In the genomic region with DNA sequence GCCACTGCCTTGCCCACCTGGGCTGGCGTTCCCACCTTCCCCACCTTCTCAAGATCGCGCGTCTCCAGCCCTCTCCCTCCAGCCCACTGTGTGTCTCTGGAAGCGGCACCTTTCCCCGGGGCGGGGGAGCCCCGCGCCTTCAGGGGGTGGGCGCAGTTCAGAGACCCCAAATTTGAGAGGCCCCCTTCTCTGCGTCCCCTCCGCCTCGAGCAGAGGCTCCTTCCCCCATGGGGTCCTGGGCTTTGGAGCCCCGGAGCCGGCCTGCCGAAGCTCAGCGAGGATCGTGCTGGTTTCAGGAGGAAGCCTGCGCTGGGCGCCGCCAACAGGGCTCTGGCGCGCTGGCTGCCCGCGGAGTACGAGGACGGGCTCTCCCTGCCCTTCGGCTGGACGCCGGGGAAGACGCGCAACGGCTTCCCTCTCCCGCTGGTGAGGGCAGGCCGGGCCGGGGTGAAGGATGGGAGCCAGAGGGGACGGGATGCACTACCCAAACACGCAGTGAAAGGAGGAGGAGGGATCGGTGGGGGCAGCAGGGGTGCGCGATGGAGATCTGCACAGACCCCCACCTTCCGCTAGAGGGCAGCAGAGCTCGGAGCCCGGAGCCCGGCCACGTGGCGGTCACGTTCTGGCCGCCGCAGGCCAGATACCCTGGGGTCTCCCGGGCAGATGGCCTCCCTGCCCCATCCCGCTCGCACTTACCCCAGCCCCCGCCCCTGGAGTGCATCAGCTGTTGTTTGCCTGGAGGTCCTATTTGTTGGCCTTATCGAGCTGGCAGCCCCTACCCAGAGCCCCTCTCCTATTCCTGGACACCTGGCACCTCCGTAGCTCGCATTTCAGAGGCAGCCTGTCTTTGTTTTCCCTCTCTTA, we compare ENCODE assay signal across 8 cellular contexts. TPM values are rescaled to one million over a fixed set of nuclear protein-coding genes. Genes with fewer than 3 reads are reported as not detected.
DNase-seq lines count a peak whose midpoint lies in the region; ATAC-seq, FAIRE-seq and TF ChIP-seq lines count a peak whose summit lies in the region.

No MANE protein-coding gene starts in this region.

- no peaks in the 10 kb centered on the region for H4K20me1 ChIP-seq in GM23248 (ENCODE audit: insufficient read depth)

- H3K36me3 ChIP-seq in CD4-positive, CD25-positive, alpha-beta regulatory T cell (ENCODE audit: control insufficient read depth, insufficient read depth, low read length) = no peaks in the 10 kb centered on the region
- H3K36me3 ChIP-seq in GM23248 (ENCODE audit: low read depth) (no peaks in the 10 kb centered on the region), bronchial epithelial cell (ENCODE audit: control insufficient read depth, insufficient read depth, low read length) (no peaks in the 10 kb centered on the region)

- no peaks in the 10 kb centered on the region for H3K9me3 ChIP-seq in CD4-positive, CD25-positive, alpha-beta regulatory T cell (ENCODE audit: control insufficient read depth in 2 of 2, low read length in 2 of 2)
- H3K9me3 ChIP-seq in GM23248 (ENCODE audit: low read depth) = no peaks in the 10 kb centered on the region

- H3K36me3 Mint-ChIP-seq in CD4-positive, CD25-positive, alpha-beta regulatory T cell = no peaks in the 10 kb centered on the region
- H3K36me3 Mint-ChIP-seq in WTC11 = peaks cover 5% of the 10 kb centered on the region

- no peaks in the 10 kb centered on the region for H3K79me2 ChIP-seq in GM23248 (ENCODE audit: insufficient read depth)

- H3K9ac ChIP-seq in GM23248 = peak overlapping the region; percentile 49

- H3K4me3 ChIP-seq in CD4-positive, CD25-positive, alpha-beta regulatory T cell (ENCODE audit: low read depth, low read length) = no peak overlapping the region
- H3K4me3 ChIP-seq in GM23248 = peak overlapping the region; percentile 73
- H3K4me3 ChIP-seq in bronchial epithelial cell (ENCODE audit: low read depth, low read length) = peak overlapping the region; percentile 31

- peaks cover 0 to 14% (median 3%) of the 10 kb centered on the region in 4 donors for H3K4me1 Mint-ChIP-seq in CD4-positive, CD25-positive, alpha-beta regulatory T cell
- H3K4me1 Mint-ChIP-seq in WTC11 = peaks cover 11% of the 10 kb centered on the region

- H3K27me3 ChIP-seq in CD4-positive, CD25-positive, alpha-beta regulatory T cell (ENCODE audit: control insufficient read depth, insufficient read depth, low read length) = no peaks in the 10 kb centered on the region
- peaks cover 27% of the 10 kb centered on the region for H3K27me3 ChIP-seq in GM23248 (replicated peaks; ENCODE audit: insufficient read depth)
- H3K27me3 ChIP-seq in bronchial epithelial cell (ENCODE audit: control insufficient read depth, insufficient read depth, low read length) = peaks cover 25% of the 10 kb centered on the region

- H3K4me1 ChIP-seq in CD4-positive, CD25-positive, alpha-beta regulatory T cell (ENCODE audit: control insufficient read depth, insufficient read depth, low read length, poor library complexity, severe bottlenecking) = peaks cover 7% of the 10 kb centered on the region
- H3K4me1 ChIP-seq in GM23248 (ENCODE audit: insufficient read depth) = no peaks in the 10 kb centered on the region

- no peak overlapping the region for H3K27ac ChIP-seq in CD4-positive, CD25-positive, alpha-beta regulatory T cell (ENCODE audit: insufficient read depth, low read length, poor library complexity, severe bottlenecking)
- no peak overlapping the region for H3K27ac ChIP-seq in GM23248

- peak overlapping the region; percentile 79 for H2AFZ ChIP-seq in GM23248

- WGBS in GM23248 (ENCODE audit: low coverage in 1 of 2, low lambda C conversion rate in 2 of 2, missing lambda C conversion rate in 2 of 2), 2 experiments = 7% methylated on average over 34 to 54 of the region's 57 CpGs

- H3K4me2 ChIP-seq in GM23248 (ENCODE audit: unreplicated experiment) = peak overlapping the region; percentile 84

- peak overlapping the region; percentile 41 to 89 (median 80) for H3K4me3 Mint-ChIP-seq in CD4-positive, CD25-positive, alpha-beta regulatory T cell
- H3K4me3 Mint-ChIP-seq in WTC11 = peak overlapping the region; percentile 56

- in situ Hi-C loops in GM23248 (cut with MboI) = no loop called here

- peak; percentile 98 for TF ChIP-seq CTCF in WTC11 (IDR thresholded peaks at IDR 0.05)
- peak; percentile 94 for TF ChIP-seq CTCF in bronchial epithelial cell (IDR thresholded peaks at IDR 0.05; ENCODE audit: insufficient read depth, low read length, severe bottlenecking)

- H3F3A ChIP-seq in GM23248 (ENCODE audit: insufficient read depth) = no peaks in the 10 kb centered on the region

- peak; percentile 87 to 89 for ATAC-seq in CD4-positive, CD25-positive, alpha-beta regulatory T cell (ENCODE audit: low read depth in 2 of 2)
- ATAC-seq in WTC11 (peak; percentile 84), HG03469 (IDR thresholded peaks at IDR 0.05; ENCODE audit: unreplicated experiment) (no peak)

- H3K27ac Mint-ChIP-seq in CD4-positive, CD25-positive, alpha-beta regulatory T cell = no peak overlapping the region
- no peak overlapping the region for H3K27ac Mint-ChIP-seq in WTC11

- POLR2A ChIA-PET in WTC11 (lab: Charles Lee) = interaction anchor here (0.6 kb wide), 1 partner anchor 434 kb away, joined by 4 read pairs; no protein-coding TSS in a partner anchor

- FAIRE-seq in bronchial epithelial cell (lab: Jason Lieb, UNC) = no peak

- CTCF ChIA-PET in WTC11 (lab: Charles Lee) = interaction anchor here (0.6 to 2.0 kb wide), 35 partner anchors 10 to 1383 kb away, joined by 3 to 31 read pairs (median 5); a partner anchor contains a TSS

- H3K9me3 Mint-ChIP-seq in CD4-positive, CD25-positive, alpha-beta regulatory T cell = no peaks in the 10 kb centered on the region
- H3K9me3 Mint-ChIP-seq in WTC11 = peaks cover 7% of the 10 kb centered on the region

- no peaks in the 10 kb centered on the region for H3K9me2 ChIP-seq in GM23248 (ENCODE audit: insufficient read depth)

- H3K27me3 Mint-ChIP-seq in CD4-positive, CD25-positive, alpha-beta regulatory T cell = peaks cover 33% of the 10 kb centered on the region
- peaks cover 94% of the 10 kb centered on the region for H3K27me3 Mint-ChIP-seq in WTC11 (ENCODE audit: low read depth)

- DNase-seq in CD4-positive, CD25-positive, alpha-beta regulatory T cell = peak; percentile 60 to 74 (median 64)
- DNase-seq in GM23248 (peak; percentile 72), NCI-H1694 (lab: John Stamatoyannopoulos, UW) (peak; percentile 43), WTC11 (ENCODE audit: low spot score) (peak; percentile 82), bronchial epithelial cell (ENCODE audit: low read depth) (no peak), iris pigment epithelial cell (ENCODE audit: low read depth) (peak; percentile 23)
- DNase-seq in stimulated activated CD4-positive, alpha-beta T cell treated with anti-CD3 and anti-CD28 coated beads, Interleukin-12 subunit alpha, Interleukin-12 subunit beta, amount 100 ng/mL, for 4 hours = peak; percentile 77

TF ChIP-seq in WTC11, 78 proteins besides CTCF, POLR2A, EP300 and RAD21 (continues in another document):
- TF ChIP-seq JAZF1 (CRISPR knock-in tag; IDR thresholded peaks at IDR 0.05) (no peak), FOXJ3 (CRISPR knock-in tag; IDR thresholded peaks at IDR 0.05; ENCODE audit: borderline replicate concordance) (peak; percentile 92), ZNF263 (CRISPR knock-in tag; IDR thresholded peaks at IDR 0.05; ENCODE audit: low read depth) (peak; percentile 82), MYBL2 (CRISPR knock-in tag; IDR thresholded peaks at IDR 0.05) (peak; percentile 96), ZNF423 (CRISPR knock-in tag; IDR thresholded peaks at IDR 0.05) (no peak)
- TF ChIP-seq, protein P1, sequence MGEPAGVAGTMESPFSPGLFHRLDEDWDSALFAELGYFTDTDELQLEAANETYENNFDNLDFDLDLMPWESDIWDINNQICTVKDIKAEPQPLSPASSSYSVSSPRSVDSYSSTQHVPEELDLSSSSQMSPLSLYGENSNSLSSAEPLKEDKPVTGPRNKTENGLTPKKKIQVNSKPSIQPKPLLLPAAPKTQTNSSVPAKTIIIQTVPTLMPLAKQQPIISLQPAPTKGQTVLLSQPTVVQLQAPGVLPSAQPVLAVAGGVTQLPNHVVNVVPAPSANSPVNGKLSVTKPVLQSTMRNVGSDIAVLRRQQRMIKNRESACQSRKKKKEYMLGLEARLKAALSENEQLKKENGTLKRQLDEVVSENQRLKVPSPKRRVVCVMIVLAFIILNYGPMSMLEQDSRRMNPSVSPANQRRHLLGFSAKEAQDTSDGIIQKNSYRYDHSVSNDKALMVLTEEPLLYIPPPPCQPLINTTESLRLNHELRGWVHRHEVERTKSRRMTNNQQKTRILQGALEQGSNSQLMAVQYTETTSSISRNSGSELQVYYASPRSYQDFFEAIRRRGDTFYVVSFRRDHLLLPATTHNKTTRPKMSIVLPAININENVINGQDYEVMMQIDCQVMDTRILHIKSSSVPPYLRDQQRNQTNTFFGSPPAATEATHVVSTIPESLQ (CRISPR knock-in tag; IDR thresholded peaks at IDR 0.05) = 0 out of 2 replicates have a peak, but pooled peaks have one; percentile 71

RNA-seq across cellular contexts. Expression of a gene that starts 11.1 kb away (rescaled TPM):
- total RNA-seq in CD4-positive, CD25-positive, alpha-beta regulatory T cell = 0.15 TPM
- under 1 TPM in 1 of 4 donors, not detected in 3; 0.08 TPM for polyA plus RNA-seq in CD4-positive, CD25-positive, alpha-beta regulatory T cell
- not detected in 2 replicates for total RNA-seq in GM23248 (2014; rRNA removed; shearing (Covaris generic))
- 0.11 TPM in 1 of 2 replicates, not detected in the other for polyA plus RNA-seq in GM23248 (2016; fragmentation: Nextera tagmentation; extraction: Ambion mirVana)
- total RNA-seq in WTC11 (2021) (0.20 to 0.50 TPM (median 0.23 TPM) in 3 replicates), bronchial epithelial cell (not detected in 2 replicates)

RNA-seq across cellular contexts. Expression of a gene that starts 30.4 kb away (rescaled TPM):
- total RNA-seq in CD4-positive, CD25-positive, alpha-beta regulatory T cell = 6.2 TPM
- polyA plus RNA-seq in CD4-positive, CD25-positive, alpha-beta regulatory T cell = 10 to 100 TPM in 3 of 4 donors, 1 to 10 TPM in 1; 8.1 to 13.4 (median 11.2) TPM
- total RNA-seq in GM23248 (2014; rRNA removed; shearing (Covaris generic)) = 10.2 and 15.3 TPM in 2 replicates
- polyA plus RNA-seq in GM23248 (2016; fragmentation: Nextera tagmentation; extraction: Ambion mirVana) = 14.1 and 15.7 TPM in 2 replicates
- 18.6 to 24.2 TPM (median 18.9 TPM) in 3 replicates for total RNA-seq in WTC11 (2021)
- 8.8 and 11.1 TPM in 2 replicates for total RNA-seq in bronchial epithelial cell

RNA-seq across cellular contexts. Expression of a gene that starts 31.2 kb away (rescaled TPM):
- total RNA-seq in CD4-positive, CD25-positive, alpha-beta regulatory T cell = not detected
- under 1 TPM in 1 of 4 donors, not detected in 3; 0.19 TPM for polyA plus RNA-seq in CD4-positive, CD25-positive, alpha-beta regulatory T cell
- 0.38 TPM in 1 of 2 replicates, not detected in the other for total RNA-seq in GM23248 (2014; rRNA removed; shearing (Covaris generic))
- not detected in 2 replicates for polyA plus RNA-seq in GM23248 (2016; fragmentation: Nextera tagmentation; extraction: Ambion mirVana)
- total RNA-seq in WTC11 (2021) (not detected in 3 replicates), bronchial epithelial cell (not detected in 2 replicates)

RNA-seq across cellular contexts. Expression of a gene that starts 57.0 kb away (rescaled TPM):
- not detected for total RNA-seq in CD4-positive, CD25-positive, alpha-beta regulatory T cell
- not detected for polyA plus RNA-seq in CD4-positive, CD25-positive, alpha-beta regulatory T cell
- not detected in 2 replicates for total RNA-seq in GM23248 (2014; rRNA removed; shearing (Covaris generic))
- not detected in 2 replicates for polyA plus RNA-seq in GM23248 (2016; fragmentation: Nextera tagmentation; extraction: Ambion mirVana)
- total RNA-seq in WTC11 (2021) = not detected in 3 replicates
- not detected in 2 replicates for total RNA-seq in bronchial epithelial cell
